Comparison of ENCODE assay signal across 1 cellular context in the genomic region with DNA sequence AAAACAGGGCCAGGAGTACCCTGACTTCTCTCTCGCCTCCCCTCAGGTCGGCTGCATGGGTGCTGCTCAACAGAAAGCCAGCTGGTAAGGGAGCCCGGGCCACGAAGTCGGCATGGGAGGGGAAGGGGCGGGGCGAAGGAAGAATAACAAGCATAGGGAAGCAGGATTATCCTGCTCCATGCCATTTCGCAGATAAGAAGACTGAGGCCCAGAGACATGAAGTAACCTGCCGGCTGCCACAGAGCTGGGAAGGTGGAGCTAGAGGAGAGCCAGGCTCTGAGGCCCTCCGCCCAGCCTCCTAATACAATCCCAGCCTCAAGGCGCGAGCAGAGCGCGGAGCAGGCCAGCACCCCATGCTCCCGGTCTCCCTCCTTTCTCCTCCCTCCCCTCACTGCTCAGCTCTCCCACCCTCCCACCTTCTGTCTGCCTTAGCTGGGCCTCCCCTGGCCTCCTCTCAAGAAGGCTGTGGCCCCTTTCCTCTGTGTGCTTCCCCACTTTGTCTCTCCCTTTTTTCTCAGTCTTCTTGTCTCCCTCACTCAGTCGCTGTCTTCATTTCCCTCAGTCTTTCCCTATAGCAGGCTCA.
TF ChIP-seq lines count a peak whose summit lies in the region.

No MANE protein-coding gene starts in this region.

TF ChIP-seq in K562, 482 proteins besides CTCF, POLR2A, EP300 and RAD21 (continued from another document and continues in another):
- TF ChIP-seq, protein P1, sequence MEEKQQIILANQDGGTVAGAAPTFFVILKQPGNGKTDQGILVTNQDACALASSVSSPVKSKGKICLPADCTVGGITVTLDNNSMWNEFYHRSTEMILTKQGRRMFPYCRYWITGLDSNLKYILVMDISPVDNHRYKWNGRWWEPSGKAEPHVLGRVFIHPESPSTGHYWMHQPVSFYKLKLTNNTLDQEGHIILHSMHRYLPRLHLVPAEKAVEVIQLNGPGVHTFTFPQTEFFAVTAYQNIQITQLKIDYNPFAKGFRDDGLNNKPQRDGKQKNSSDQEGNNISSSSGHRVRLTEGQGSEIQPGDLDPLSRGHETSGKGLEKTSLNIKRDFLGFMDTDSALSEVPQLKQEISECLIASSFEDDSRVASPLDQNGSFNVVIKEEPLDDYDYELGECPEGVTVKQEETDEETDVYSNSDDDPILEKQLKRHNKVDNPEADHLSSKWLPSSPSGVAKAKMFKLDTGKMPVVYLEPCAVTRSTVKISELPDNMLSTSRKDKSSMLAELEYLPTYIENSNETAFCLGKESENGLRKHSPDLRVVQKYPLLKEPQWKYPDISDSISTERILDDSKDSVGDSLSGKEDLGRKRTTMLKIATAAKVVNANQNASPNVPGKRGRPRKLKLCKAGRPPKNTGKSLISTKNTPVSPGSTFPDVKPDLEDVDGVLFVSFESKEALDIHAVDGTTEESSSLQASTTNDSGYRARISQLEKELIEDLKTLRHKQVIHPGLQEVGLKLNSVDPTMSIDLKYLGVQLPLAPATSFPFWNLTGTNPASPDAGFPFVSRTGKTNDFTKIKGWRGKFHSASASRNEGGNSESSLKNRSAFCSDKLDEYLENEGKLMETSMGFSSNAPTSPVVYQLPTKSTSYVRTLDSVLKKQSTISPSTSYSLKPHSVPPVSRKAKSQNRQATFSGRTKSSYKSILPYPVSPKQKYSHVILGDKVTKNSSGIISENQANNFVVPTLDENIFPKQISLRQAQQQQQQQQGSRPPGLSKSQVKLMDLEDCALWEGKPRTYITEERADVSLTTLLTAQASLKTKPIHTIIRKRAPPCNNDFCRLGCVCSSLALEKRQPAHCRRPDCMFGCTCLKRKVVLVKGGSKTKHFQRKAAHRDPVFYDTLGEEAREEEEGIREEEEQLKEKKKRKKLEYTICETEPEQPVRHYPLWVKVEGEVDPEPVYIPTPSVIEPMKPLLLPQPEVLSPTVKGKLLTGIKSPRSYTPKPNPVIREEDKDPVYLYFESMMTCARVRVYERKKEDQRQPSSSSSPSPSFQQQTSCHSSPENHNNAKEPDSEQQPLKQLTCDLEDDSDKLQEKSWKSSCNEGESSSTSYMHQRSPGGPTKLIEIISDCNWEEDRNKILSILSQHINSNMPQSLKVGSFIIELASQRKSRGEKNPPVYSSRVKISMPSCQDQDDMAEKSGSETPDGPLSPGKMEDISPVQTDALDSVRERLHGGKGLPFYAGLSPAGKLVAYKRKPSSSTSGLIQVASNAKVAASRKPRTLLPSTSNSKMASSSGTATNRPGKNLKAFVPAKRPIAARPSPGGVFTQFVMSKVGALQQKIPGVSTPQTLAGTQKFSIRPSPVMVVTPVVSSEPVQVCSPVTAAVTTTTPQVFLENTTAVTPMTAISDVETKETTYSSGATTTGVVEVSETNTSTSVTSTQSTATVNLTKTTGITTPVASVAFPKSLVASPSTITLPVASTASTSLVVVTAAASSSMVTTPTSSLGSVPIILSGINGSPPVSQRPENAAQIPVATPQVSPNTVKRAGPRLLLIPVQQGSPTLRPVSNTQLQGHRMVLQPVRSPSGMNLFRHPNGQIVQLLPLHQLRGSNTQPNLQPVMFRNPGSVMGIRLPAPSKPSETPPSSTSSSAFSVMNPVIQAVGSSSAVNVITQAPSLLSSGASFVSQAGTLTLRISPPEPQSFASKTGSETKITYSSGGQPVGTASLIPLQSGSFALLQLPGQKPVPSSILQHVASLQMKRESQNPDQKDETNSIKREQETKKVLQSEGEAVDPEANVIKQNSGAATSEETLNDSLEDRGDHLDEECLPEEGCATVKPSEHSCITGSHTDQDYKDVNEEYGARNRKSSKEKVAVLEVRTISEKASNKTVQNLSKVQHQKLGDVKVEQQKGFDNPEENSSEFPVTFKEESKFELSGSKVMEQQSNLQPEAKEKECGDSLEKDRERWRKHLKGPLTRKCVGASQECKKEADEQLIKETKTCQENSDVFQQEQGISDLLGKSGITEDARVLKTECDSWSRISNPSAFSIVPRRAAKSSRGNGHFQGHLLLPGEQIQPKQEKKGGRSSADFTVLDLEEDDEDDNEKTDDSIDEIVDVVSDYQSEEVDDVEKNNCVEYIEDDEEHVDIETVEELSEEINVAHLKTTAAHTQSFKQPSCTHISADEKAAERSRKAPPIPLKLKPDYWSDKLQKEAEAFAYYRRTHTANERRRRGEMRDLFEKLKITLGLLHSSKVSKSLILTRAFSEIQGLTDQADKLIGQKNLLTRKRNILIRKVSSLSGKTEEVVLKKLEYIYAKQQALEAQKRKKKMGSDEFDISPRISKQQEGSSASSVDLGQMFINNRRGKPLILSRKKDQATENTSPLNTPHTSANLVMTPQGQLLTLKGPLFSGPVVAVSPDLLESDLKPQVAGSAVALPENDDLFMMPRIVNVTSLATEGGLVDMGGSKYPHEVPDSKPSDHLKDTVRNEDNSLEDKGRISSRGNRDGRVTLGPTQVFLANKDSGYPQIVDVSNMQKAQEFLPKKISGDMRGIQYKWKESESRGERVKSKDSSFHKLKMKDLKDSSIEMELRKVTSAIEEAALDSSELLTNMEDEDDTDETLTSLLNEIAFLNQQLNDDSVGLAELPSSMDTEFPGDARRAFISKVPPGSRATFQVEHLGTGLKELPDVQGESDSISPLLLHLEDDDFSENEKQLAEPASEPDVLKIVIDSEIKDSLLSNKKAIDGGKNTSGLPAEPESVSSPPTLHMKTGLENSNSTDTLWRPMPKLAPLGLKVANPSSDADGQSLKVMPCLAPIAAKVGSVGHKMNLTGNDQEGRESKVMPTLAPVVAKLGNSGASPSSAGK (IDR thresholded peaks at IDR 0.05): no peak
- TF ChIP-seq HEY1 (CRISPR knock-in tag; IDR thresholded peaks at IDR 0.05; ENCODE audit: borderline replicate concordance) (no peak), LARP7 (IDR thresholded peaks at IDR 0.05) (peak; percentile 96), RBM14 (IDR thresholded peaks at IDR 0.05; ENCODE audit: borderline replicate concordance, insufficient read depth, low read depth, low read length) (no peak), EWSR1 (IDR thresholded peaks at IDR 0.05; ENCODE audit: borderline replicate concordance, low read depth, partially characterized antibody) (no peak), ZNF384 (IDR thresholded peaks at IDR 0.05; ENCODE audit: low read depth, low read length) (no peak), HDAC2 (IDR thresholded peaks at IDR 0.05) (peak; percentile 83), SAFB2 (IDR thresholded peaks at IDR 0.05; ENCODE audit: borderline replicate concordance, low read depth, low read length, severe bottlenecking) (no peak), ESRRA (IDR thresholded peaks at IDR 0.05; ENCODE audit: borderline replicate concordance, low read depth) (0 out of 2 replicates have a peak, but pooled peaks have one; percentile 10), DDX20 (tag; IDR thresholded peaks at IDR 0.05; ENCODE audit: low read depth) (no peak), DPF2 (IDR thresholded peaks at IDR 0.05) (peak; percentile 67), HDGF (IDR thresholded peaks at IDR 0.05) (peak; percentile 99), RBM17 (IDR thresholded peaks at IDR 0.05; ENCODE audit: borderline replicate concordance, low read depth, low read length) (no peak), FIP1L1 (IDR thresholded peaks at IDR 0.05; ENCODE audit: low read depth, low read length, poor library complexity, severe bottlenecking) (no peak), KHSRP (IDR thresholded peaks at IDR 0.05) (no peak), SP2 (IDR thresholded peaks at IDR 0.05; ENCODE audit: extremely low read depth, low read depth, low read length, poor library complexity, severe bottlenecking) (no peak), RUNX1 (IDR thresholded peaks at IDR 0.05; ENCODE audit: low read depth) (no peak), ZNF76 (CRISPR knock-in tag; IDR thresholded peaks at IDR 0.05; ENCODE audit: borderline replicate concordance) (no peak), ELF4 (CRISPR knock-in tag; IDR thresholded peaks at IDR 0.05) (peak; percentile 72; the same call in 1 of the 2 replicates), ZNF507 (tag; conservative IDR thresholded peaks at IDR 0.05) (no peak), NBN (IDR thresholded peaks at IDR 0.05; ENCODE audit: low read depth) (peak; percentile 71; the same call in 1 of the 2 replicates), ZNF24 (IDR thresholded peaks at IDR 0.05) (no peak), ZNF584 (CRISPR knock-in tag; IDR thresholded peaks at IDR 0.05; ENCODE audit: low read depth) (no peak), ZBTB1 (CRISPR knock-in tag; IDR thresholded peaks at IDR 0.05; ENCODE audit: borderline replicate concordance, low read depth) (no peak), ARID1B (IDR thresholded peaks at IDR 0.05) (0 out of 2 replicates have a peak, but pooled peaks have one; percentile 32), WHSC1 (IDR thresholded peaks at IDR 0.05; ENCODE audit: low read length) (no peak), MEIS2 (IDR thresholded peaks at IDR 0.05; ENCODE audit: partially characterized antibody) (no peak), KLF13 (tag; IDR thresholded peaks at IDR 0.05; ENCODE audit: borderline replicate concordance, low read depth) (0 out of 2 replicates have a peak, but pooled peaks have one; percentile 17), KDM5B (IDR thresholded peaks at IDR 0.05; ENCODE audit: insufficient replicate concordance, low read depth, low read length) (no peak), SIRT6 (IDR thresholded peaks at IDR 0.05; ENCODE audit: low read depth, low read length) (no peak), ZNF175 (CRISPR knock-in tag; IDR thresholded peaks at IDR 0.05; ENCODE audit: low read depth) (no peak), ZNF174 (CRISPR knock-in tag; IDR thresholded peaks at IDR 0.05) (no peak), MYBL2 (IDR thresholded peaks at IDR 0.05; ENCODE audit: low read depth) (no peak), MYBL2 (CRISPR knock-in tag; IDR thresholded peaks at IDR 0.05; ENCODE audit: borderline replicate concordance) (no peak), CHD1 (IDR thresholded peaks at IDR 0.05; ENCODE audit: low read length) (no peak), ZNF224 (CRISPR knock-in tag; IDR thresholded peaks at IDR 0.05) (no peak), SAP30 (IDR thresholded peaks at IDR 0.05; ENCODE audit: borderline replicate concordance, insufficient read depth, low read depth, low read length, poor library complexity, severe bottlenecking) (no peak), CBX3 (IDR thresholded peaks at IDR 0.05; ENCODE audit: borderline replicate concordance in 1 of 2, low read length in 2 of 2) (peak in 1 of 2 experiments; percentile 47; a peak in 1 of 3 replicates), TSC22D4 (tag; IDR thresholded peaks at IDR 0.05) (no peak)
- TF ChIP-seq, protein P2, sequence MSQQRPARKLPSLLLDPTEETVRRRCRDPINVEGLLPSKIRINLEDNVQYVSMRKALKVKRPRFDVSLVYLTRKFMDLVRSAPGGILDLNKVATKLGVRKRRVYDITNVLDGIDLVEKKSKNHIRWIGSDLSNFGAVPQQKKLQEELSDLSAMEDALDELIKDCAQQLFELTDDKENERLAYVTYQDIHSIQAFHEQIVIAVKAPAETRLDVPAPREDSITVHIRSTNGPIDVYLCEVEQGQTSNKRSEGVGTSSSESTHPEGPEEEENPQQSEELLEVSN (IDR thresholded peaks at IDR 0.05; ENCODE audit: borderline replicate concordance in 1 of 2, extremely low read depth in 1 of 2, insufficient read depth in 1 of 2, insufficient read length in 1 of 2, low read depth in 1 of 2, low read length in 1 of 2, poor library complexity in 1 of 2, severe bottlenecking in 1 of 2): peak in 1 of 2 experiments; percentile 18
- TF ChIP-seq, protein P3, sequence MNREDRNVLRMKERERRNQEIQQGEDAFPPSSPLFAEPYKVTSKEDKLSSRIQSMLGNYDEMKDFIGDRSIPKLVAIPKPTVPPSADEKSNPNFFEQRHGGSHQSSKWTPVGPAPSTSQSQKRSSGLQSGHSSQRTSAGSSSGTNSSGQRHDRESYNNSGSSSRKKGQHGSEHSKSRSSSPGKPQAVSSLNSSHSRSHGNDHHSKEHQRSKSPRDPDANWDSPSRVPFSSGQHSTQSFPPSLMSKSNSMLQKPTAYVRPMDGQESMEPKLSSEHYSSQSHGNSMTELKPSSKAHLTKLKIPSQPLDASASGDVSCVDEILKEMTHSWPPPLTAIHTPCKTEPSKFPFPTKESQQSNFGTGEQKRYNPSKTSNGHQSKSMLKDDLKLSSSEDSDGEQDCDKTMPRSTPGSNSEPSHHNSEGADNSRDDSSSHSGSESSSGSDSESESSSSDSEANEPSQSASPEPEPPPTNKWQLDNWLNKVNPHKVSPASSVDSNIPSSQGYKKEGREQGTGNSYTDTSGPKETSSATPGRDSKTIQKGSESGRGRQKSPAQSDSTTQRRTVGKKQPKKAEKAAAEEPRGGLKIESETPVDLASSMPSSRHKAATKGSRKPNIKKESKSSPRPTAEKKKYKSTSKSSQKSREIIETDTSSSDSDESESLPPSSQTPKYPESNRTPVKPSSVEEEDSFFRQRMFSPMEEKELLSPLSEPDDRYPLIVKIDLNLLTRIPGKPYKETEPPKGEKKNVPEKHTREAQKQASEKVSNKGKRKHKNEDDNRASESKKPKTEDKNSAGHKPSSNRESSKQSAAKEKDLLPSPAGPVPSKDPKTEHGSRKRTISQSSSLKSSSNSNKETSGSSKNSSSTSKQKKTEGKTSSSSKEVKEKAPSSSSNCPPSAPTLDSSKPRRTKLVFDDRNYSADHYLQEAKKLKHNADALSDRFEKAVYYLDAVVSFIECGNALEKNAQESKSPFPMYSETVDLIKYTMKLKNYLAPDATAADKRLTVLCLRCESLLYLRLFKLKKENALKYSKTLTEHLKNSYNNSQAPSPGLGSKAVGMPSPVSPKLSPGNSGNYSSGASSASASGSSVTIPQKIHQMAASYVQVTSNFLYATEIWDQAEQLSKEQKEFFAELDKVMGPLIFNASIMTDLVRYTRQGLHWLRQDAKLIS (CRISPR knock-in tag; IDR thresholded peaks at IDR 0.05): no peak
- TF ChIP-seq, protein P4, sequence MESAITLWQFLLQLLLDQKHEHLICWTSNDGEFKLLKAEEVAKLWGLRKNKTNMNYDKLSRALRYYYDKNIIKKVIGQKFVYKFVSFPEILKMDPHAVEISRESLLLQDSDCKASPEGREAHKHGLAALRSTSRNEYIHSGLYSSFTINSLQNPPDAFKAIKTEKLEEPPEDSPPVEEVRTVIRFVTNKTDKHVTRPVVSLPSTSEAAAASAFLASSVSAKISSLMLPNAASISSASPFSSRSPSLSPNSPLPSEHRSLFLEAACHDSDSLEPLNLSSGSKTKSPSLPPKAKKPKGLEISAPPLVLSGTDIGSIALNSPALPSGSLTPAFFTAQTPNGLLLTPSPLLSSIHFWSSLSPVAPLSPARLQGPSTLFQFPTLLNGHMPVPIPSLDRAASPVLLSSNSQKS (CRISPR knock-in tag; IDR thresholded peaks at IDR 0.05): no peak
- TF ChIP-seq, protein P5, sequence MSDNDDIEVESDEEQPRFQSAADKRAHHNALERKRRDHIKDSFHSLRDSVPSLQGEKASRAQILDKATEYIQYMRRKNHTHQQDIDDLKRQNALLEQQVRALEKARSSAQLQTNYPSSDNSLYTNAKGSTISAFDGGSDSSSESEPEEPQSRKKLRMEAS (CRISPR knock-in tag; IDR thresholded peaks at IDR 0.05): peak; percentile 11
- TF ChIP-seq, protein P6, sequence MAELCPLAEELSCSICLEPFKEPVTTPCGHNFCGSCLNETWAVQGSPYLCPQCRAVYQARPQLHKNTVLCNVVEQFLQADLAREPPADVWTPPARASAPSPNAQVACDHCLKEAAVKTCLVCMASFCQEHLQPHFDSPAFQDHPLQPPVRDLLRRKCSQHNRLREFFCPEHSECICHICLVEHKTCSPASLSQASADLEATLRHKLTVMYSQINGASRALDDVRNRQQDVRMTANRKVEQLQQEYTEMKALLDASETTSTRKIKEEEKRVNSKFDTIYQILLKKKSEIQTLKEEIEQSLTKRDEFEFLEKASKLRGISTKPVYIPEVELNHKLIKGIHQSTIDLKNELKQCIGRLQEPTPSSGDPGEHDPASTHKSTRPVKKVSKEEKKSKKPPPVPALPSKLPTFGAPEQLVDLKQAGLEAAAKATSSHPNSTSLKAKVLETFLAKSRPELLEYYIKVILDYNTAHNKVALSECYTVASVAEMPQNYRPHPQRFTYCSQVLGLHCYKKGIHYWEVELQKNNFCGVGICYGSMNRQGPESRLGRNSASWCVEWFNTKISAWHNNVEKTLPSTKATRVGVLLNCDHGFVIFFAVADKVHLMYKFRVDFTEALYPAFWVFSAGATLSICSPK (IDR thresholded peaks at IDR 0.05; ENCODE audit: borderline replicate concordance): no peak
